7 cellular contexts compared by ENCODE assay signal in the genomic region with DNA sequence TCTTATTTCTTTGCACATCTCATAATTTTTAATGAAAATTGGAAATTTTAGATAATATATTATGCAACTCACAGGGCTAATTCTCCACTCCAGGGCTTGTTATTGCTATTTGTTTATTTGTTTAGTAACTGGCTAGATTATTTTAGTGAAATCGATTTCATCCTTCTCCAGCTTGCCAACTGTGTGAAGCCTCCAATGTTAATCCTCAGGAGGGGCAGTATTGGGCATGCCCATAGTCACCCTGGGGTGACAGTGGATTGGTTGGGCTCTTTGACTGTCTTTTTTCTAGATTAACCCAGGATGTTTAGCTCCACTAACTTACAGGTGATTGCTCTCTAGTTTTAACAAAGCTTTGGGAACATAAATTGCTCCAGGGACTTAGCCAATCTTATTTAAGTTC.
"Had no signal": no experiment of that assay in that cellular context is flagged by ENCODE, and none has a peak within 500 bp of the region (broad histone marks: within the 10 kb centered on the region; RNA-seq: fewer than 3 reads in every experiment).

No MANE protein-coding gene starts in this region.

- H3K4me2 ChIP-seq: KMS-11 had no signal

- H3K9ac ChIP-seq: KMS-11 had no signal

- ATAC-seq: K562 had no signal

- FAIRE-seq: HTR-8/SVneo, K562 had no signal

- H3K4me3 ChIP-seq: K562 had no signal

- DNase-seq: IMR-90, KBM-7, KG1 had no signal

- H3K27ac ChIP-seq: HL-60, KMS-11 had no signal
